Comparison of ENCODE assay signal across 1 cellular context in genomic region chr3:44624696-44625528, GRCh38.
TF ChIP-seq lines count a peak whose summit lies in the region.

ZNF197 (plus strand) TSS chr3:44625036; CDS start chr3:44629155, 4,119 bp downstream.

TF ChIP-seq in HepG2, 621 proteins besides CTCF, POLR2A, EP300 and RAD21 (continued from another document and continues in another):
- TF ChIP-seq ZSCAN5A (CRISPR knock-in tag; IDR thresholded peaks at IDR 0.05; ENCODE audit: borderline replicate concordance) (no peak), ZBTB4 (CRISPR knock-in tag; IDR thresholded peaks at IDR 0.05; ENCODE audit: borderline replicate concordance) (no peak), ZNF280B (CRISPR knock-in tag; IDR thresholded peaks at IDR 0.05; ENCODE audit: borderline replicate concordance) (0 out of 2 replicates have a peak, but pooled peaks have one; percentile 24), ZNF644 (CRISPR knock-in tag; IDR thresholded peaks at IDR 0.05; ENCODE audit: low read depth) (0 out of 2 replicates have a peak, but pooled peaks have one; percentile 16), GABPA (IDR thresholded peaks at IDR 0.05; ENCODE audit: low read depth, low read length) (peak; percentile 74), GABPA (CRISPR knock-in tag; IDR thresholded peaks at IDR 0.05; ENCODE audit: low read depth) (peak; percentile 90), HOMEZ (CRISPR knock-in tag; IDR thresholded peaks at IDR 0.05; ENCODE audit: low read depth) (peak; percentile 22; the same call in 1 of the 2 replicates), ELF3 (CRISPR knock-in tag; IDR thresholded peaks at IDR 0.05) (peak; percentile 26; the same call in 1 of the 2 replicates), KAT8 (CRISPR knock-in tag; IDR thresholded peaks at IDR 0.05) (peak; percentile 72), ZNF572 (CRISPR knock-in tag; IDR thresholded peaks at IDR 0.05) (no peak), POGZ (CRISPR knock-in tag; IDR thresholded peaks at IDR 0.05) (peak; percentile 78), AFF4 (CRISPR knock-in tag; IDR thresholded peaks at IDR 0.05) (no peak), DDIT3 (CRISPR knock-in tag; IDR thresholded peaks at IDR 0.05) (no peak), ZBTB8A (CRISPR knock-in tag; IDR thresholded peaks at IDR 0.05; ENCODE audit: borderline replicate concordance, low read depth) (no peak), RBFOX2 (IDR thresholded peaks at IDR 0.05; ENCODE audit: low read depth, low read length) (peak; percentile 69), SOX13 (IDR thresholded peaks at IDR 0.05) (no peak), SOX13 (CRISPR knock-in tag; conservative IDR thresholded peaks at IDR 0.05 in 1 of 2, IDR thresholded peaks at IDR 0.05 in 1 of 2) (no peak), ZNF546 (CRISPR knock-in tag; conservative IDR thresholded peaks at IDR 0.05) (0 out of 2 replicates have a peak, but pooled peaks have one; percentile 37), HNRNPLL (IDR thresholded peaks at IDR 0.05; ENCODE audit: low read depth, low read length, poor library complexity, severe bottlenecking) (peak; percentile 40), TCF7 (IDR thresholded peaks at IDR 0.05; ENCODE audit: low read depth) (no peak), ELF1 (CRISPR knock-in tag; IDR thresholded peaks at IDR 0.05) (peak; percentile 78), ZNF614 (CRISPR knock-in tag; IDR thresholded peaks at IDR 0.05; ENCODE audit: borderline replicate concordance) (0 out of 2 replicates have a peak, but pooled peaks have one; percentile 14), ZBTB43 (CRISPR knock-in tag; conservative IDR thresholded peaks at IDR 0.05) (no peak), XRCC5 (optimal IDR thresholded peaks at IDR 0.05; ENCODE audit: low read length) (no peak), ZNF703 (CRISPR knock-in tag; IDR thresholded peaks at IDR 0.05; ENCODE audit: borderline replicate concordance) (no peak), ZNF10 (CRISPR knock-in tag; IDR thresholded peaks at IDR 0.05; ENCODE audit: borderline replicate concordance, low read depth) (no peak), PHF8 (CRISPR knock-in tag; IDR thresholded peaks at IDR 0.05) (peak; percentile 64), ETV5 (CRISPR knock-in tag; IDR thresholded peaks at IDR 0.05; ENCODE audit: borderline replicate concordance) (peak; percentile 60; the same call in 1 of the 2 replicates), ZNF407 (CRISPR knock-in tag; IDR thresholded peaks at IDR 0.05; ENCODE audit: not compliant biosample characterization) (peak; percentile 54), HOXD1 (CRISPR knock-in tag; IDR thresholded peaks at IDR 0.05) (no peak)
